ENCODE assay signal across 8 cellular contexts in genomic region chr17:58335779-58336455, GRCh38. TPM values are rescaled to one million over a fixed set of nuclear protein-coding genes. Genes with fewer than 3 reads are reported as not detected.
DNase-seq lines count a peak whose midpoint lies in the region; ATAC-seq, FAIRE-seq and TF ChIP-seq lines count a peak whose summit lies in the region.

No MANE protein-coding gene starts in this region.

- no peak for FAIRE-seq in kidney (lab: Jason Lieb, UNC)

- peak overlapping the region; percentile 99 for H3K9ac ChIP-seq in Loucy (ENCODE audit: low read depth, low read length, poor library complexity, severe bottlenecking)
- H3K9ac ChIP-seq in kidney (ENCODE audit: low read length in 2 of 2), result no peak overlapping the region

- peaks cover 14% of the 10 kb centered on the region for H4K20me1 ChIP-seq in Loucy (ENCODE audit: insufficient read depth, low read length, poor library complexity, severe bottlenecking)

- peaks cover 32% of the 10 kb centered on the region for H3F3A ChIP-seq in Loucy (ENCODE audit: low read depth)

- peaks cover 3% of the 10 kb centered on the region for H3K27me3 Mint-ChIP-seq in activated CD8-positive, alpha-beta memory T cell treated with anti-CD3 and anti-CD28 coated beads, Interleukin-2, amount 10 ng/mL, durations not matched to agents 7 days and 5 days

- H3K4me2 ChIP-seq in Loucy (ENCODE audit: low read depth, low read length, poor library complexity, severe bottlenecking), result peak overlapping the region; percentile 94

- H3K36me3 ChIP-seq in Loucy (ENCODE audit: insufficient read depth, low read length), result peaks cover 13% of the 10 kb centered on the region
- H3K36me3 ChIP-seq in kidney (ENCODE audit: control insufficient read depth in 1 of 2, insufficient read depth in 2 of 2, low read length in 2 of 2), result no peaks in the 10 kb centered on the region

- H3K27me3 ChIP-seq in Loucy (ENCODE audit: insufficient read depth, low read length, poor library complexity, severe bottlenecking), result peaks cover 14% of the 10 kb centered on the region

- H3K4me3 Mint-ChIP-seq in activated CD8-positive, alpha-beta memory T cell treated with anti-CD3 and anti-CD28 coated beads, Interleukin-2, amount 10 ng/mL, durations not matched to agents 7 days and 5 days, result peak overlapping the region; percentile 83

- H3K9me3 Mint-ChIP-seq in activated CD8-positive, alpha-beta memory T cell treated with anti-CD3 and anti-CD28 coated beads, Interleukin-2, amount 10 ng/mL, durations not matched to agents 7 days and 5 days (ENCODE audit: low read depth), result no peaks in the 10 kb centered on the region

- peak; percentile 11 for ATAC-seq in activated CD8-positive, alpha-beta memory T cell treated with anti-CD3 and anti-CD28 coated beads, Interleukin-2, amount 10 ng/mL, durations not matched to agents 7 days and 5 days
- no peak for ATAC-seq in sciatic nerve

- peaks cover 51% of the 10 kb centered on the region for H3K36me3 Mint-ChIP-seq in activated CD8-positive, alpha-beta memory T cell treated with anti-CD3 and anti-CD28 coated beads, Interleukin-2, amount 10 ng/mL, durations not matched to agents 7 days and 5 days

- DNase-seq in ELR (ENCODE audit: low read depth) (peak; percentile 43), kidney (peak; percentile 68), foreskin melanocyte (no peak), GOT3 (lab: John Stamatoyannopoulos, UW) (no peak), sciatic nerve (ENCODE audit: low spot score) (no peak)
- peak; percentile 92 for DNase-seq in activated CD8-positive, alpha-beta memory T cell treated with anti-CD3 and anti-CD28 coated beads, Interleukin-2, amount 10 ng/mL, durations not matched to agents 7 days and 5 days
- DNase-seq in stimulated activated naive CD4-positive, alpha-beta T cell treated with Interleukin-2 at 50 U/mL for 16 hours (lab: John Stamatoyannopoulos, UW), result peak; percentile 54

- H3K4me3 ChIP-seq in Loucy (ENCODE audit: low read length, poor library complexity, severe bottlenecking) (peak overlapping the region; percentile 99), kidney (ENCODE audit: low read length in 2 of 2) (no peak overlapping the region)

- H2AFZ ChIP-seq in Loucy (ENCODE audit: low read length), result no peak overlapping the region

- no peaks in the 10 kb centered on the region for H3K9me3 ChIP-seq in Loucy (ENCODE audit: insufficient read depth, low read depth, low read length)
- H3K9me3 ChIP-seq in kidney (ENCODE audit: control insufficient read depth in 1 of 2, low read length in 2 of 2), result no peaks in the 10 kb centered on the region

- peak overlapping the region; percentile 98 for H3K27ac Mint-ChIP-seq in activated CD8-positive, alpha-beta memory T cell treated with anti-CD3 and anti-CD28 coated beads, Interleukin-2, amount 10 ng/mL, durations not matched to agents 7 days and 5 days

- CTCF ChIA-PET in activated CD8-positive, alpha-beta memory T cell treated with anti-CD3 and anti-CD28 coated beads, Interleukin-2, amount 10 ng/mL, durations not matched to agents 7 days and 5 days (lab: Charles Lee), result interaction anchor here (0.9 to 7.2 kb wide), 5 partner anchors 7 to 183 kb away, joined by 3 to 112 read pairs (median 19); partner anchors contain the start of genes SUPT4H1 and TSPOAP1

- peaks cover 84% of the 10 kb centered on the region for H3K79me2 ChIP-seq in Loucy (ENCODE audit: insufficient read depth, low read length)

- no peaks in the 10 kb centered on the region for H3K9me2 ChIP-seq in Loucy (replicated peaks; ENCODE audit: low read depth, low read length)

- intact Hi-C loops in kidney (cut with DNase I) (no loop called here), sciatic nerve (cut with DNase I) (no loop called here)

- peaks cover 32% of the 10 kb centered on the region for H3K4me1 Mint-ChIP-seq in activated CD8-positive, alpha-beta memory T cell treated with anti-CD3 and anti-CD28 coated beads, Interleukin-2, amount 10 ng/mL, durations not matched to agents 7 days and 5 days

- TF ChIP-seq CTCF in Loucy (conservative IDR thresholded peaks at IDR 0.05; ENCODE audit: low read length) (no peak), kidney (IDR thresholded peaks at IDR 0.05; ENCODE audit: borderline replicate concordance, extremely low read depth, insufficient read depth) (no peak)

- H3K4me1 ChIP-seq in Loucy (ENCODE audit: insufficient read depth, low read length, poor library complexity, severe bottlenecking) (peaks cover 52% of the 10 kb centered on the region), kidney (ENCODE audit: control insufficient read depth in 1 of 2, insufficient read depth in 1 of 2, low read depth in 1 of 2, low read length in 2 of 2) (peaks cover 0 to 5% of the 10 kb centered on the region in 2 donors)

- H3K27ac ChIP-seq in kidney (ENCODE audit: low read depth in 2 of 2, low read length in 2 of 2), result peak overlapping the region in 1 of 2 donors; percentile 66

RNA-seq across cellular contexts. Expression of gene TSPOAP1, which starts 7.3 kb away (rescaled TPM):
- total RNA-seq in activated CD8-positive, alpha-beta memory T cell treated with anti-CD3 and anti-CD28 coated beads, Interleukin-2, amount 10 ng/mL, durations not matched to agents 7 days and 5 days, result 10 to 100 TPM; 25.6 to 66.3 TPM
- total RNA-seq in kidney (30.6 TPM), sciatic nerve (17.8 TPM)
- 12.5 TPM for polyA plus RNA-seq in kidney (ENCODE audit: insufficient read depth, low read depth, low replicate concordance)

RNA-seq across cellular contexts. Expression of gene SUPT4H1, which starts 16.1 kb away (rescaled TPM):
- total RNA-seq in activated CD8-positive, alpha-beta memory T cell treated with anti-CD3 and anti-CD28 coated beads, Interleukin-2, amount 10 ng/mL, durations not matched to agents 7 days and 5 days, result 100 to 1,000 TPM in 1 of 2 experiments, 10 to 100 TPM in 1; 63.3 to 127 TPM
- total RNA-seq in kidney, result 60.5 TPM
- 129 TPM for polyA plus RNA-seq in kidney (ENCODE audit: insufficient read depth, low read depth, low replicate concordance)
- 62.2 TPM for total RNA-seq in sciatic nerve

RNA-seq across cellular contexts. Expression of gene MPO, which starts 55.2 kb away (rescaled TPM):
- under 1 TPM in 1 of 2 experiments, not detected in 1; 0.09 TPM for total RNA-seq in activated CD8-positive, alpha-beta memory T cell treated with anti-CD3 and anti-CD28 coated beads, Interleukin-2, amount 10 ng/mL, durations not matched to agents 7 days and 5 days
- total RNA-seq in kidney (0.47 TPM), sciatic nerve (2.0 TPM)
- polyA plus RNA-seq in kidney (ENCODE audit: insufficient read depth, low read depth, low replicate concordance), result not detected

Comparison
In these comparisons a context has a peak if more than half of its experiments do, and no peak if none do; other contexts are left out.
1. DNase-seq: peak in ELR (single experiment), activated CD8-positive, alpha-beta memory T cell treated with anti-CD3 and anti-CD28 coated beads, Interleukin-2, amount 10 ng/mL, durations not matched to agents 7 days and 5 days (single experiment), kidney (single experiment) and stimulated activated naive CD4-positive, alpha-beta T cell treated with Interleukin-2 at 50 U/mL for 16 hours (single experiment); none in foreskin melanocyte (single experiment), GOT3 (single experiment) and sciatic nerve (single experiment).